ENCODE assay signal across 1 cellular context in the genomic region with DNA sequence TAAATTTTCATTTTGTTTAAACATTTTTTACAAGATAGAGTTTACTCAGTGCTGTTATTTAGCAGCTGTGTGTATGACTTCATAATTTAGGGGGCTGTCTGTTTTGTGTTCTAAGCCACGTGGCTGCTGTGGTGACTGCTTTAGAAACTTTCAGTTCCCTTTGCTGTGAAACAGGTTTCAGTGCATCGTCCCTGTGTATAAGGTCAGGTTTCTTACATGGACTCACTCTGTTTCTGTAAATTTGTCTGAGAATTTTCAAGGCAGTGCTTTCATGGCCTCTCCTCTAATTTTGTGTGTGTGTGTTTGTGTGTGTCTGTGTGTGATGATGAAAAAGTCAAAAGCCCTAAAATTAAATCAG.
TF ChIP-seq lines count a peak whose summit lies in the region.

No MANE protein-coding gene starts in this region.

TF ChIP-seq in SK-N-SH treated with all-trans-retinoic acid at 6 μM for 48 hours, 23 proteins besides CTCF, POLR2A, EP300 and RAD21 (continued from another document):
- TF ChIP-seq POU6F1 (CRISPR knock-in tag; IDR thresholded peaks at IDR 0.05; ENCODE audit: borderline replicate concordance, low read depth) (no peak), CSDC2 (CRISPR knock-in tag; IDR thresholded peaks at IDR 0.05) (no peak), ZNF70 (CRISPR knock-in tag; IDR thresholded peaks at IDR 0.05) (no peak), ARNTL (CRISPR knock-in tag; IDR thresholded peaks at IDR 0.05; ENCODE audit: borderline replicate concordance, low read depth) (no peak), ESRRG (CRISPR knock-in tag; IDR thresholded peaks at IDR 0.05) (no peak), TCF4 (CRISPR knock-in tag; IDR thresholded peaks at IDR 0.05; ENCODE audit: borderline replicate concordance) (no peak), ZFP3 (CRISPR knock-in tag; IDR thresholded peaks at IDR 0.05) (no peak), SNAI2 (CRISPR knock-in tag; IDR thresholded peaks at IDR 0.05) (no peak)
